In the genomic region with DNA sequence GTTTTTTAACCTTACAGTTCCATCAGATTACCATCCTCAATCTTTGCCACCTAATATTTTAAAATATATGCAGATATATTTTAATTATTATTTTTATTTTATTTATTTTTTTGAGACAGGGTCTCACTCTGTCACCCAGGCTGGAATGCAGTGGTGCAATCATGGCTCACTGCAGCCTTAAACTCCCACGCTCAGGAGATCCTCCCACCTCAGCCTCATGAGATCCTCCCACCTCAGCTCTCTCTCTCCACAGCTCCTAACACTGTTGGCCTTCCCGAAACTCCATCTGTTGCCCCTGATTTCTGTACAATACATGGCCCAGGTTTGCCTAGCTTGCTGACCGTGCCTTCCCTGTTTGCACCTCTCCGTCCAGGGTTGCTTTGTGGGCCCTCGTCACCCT, we compare ENCODE assay signal across 12 cellular contexts. TPM values are rescaled to one million over a fixed set of nuclear protein-coding genes. Genes with fewer than 3 reads are reported as not detected.
DNase-seq lines count a peak whose midpoint lies in the region; ATAC-seq and TF ChIP-seq lines count a peak whose summit lies in the region.
"Had no signal": no experiment of that assay in that cellular context is flagged by ENCODE, and none has a peak within 500 bp of the region (broad histone marks: within the 10 kb centered on the region; RNA-seq: fewer than 3 reads in every experiment).

No MANE protein-coding gene starts in this region.

- H3K4me1 ChIP-seq in HEK293 (ENCODE audit: control insufficient read depth, insufficient read depth, low read length) (no peaks in the 10 kb centered on the region), testis (no peaks in the 10 kb centered on the region)

- POLR2A ChIA-PET in HEK293 (lab: Yijun Ruan, JAX): interaction anchor here (1.3 kb wide), 1 partner anchor 30 kb away, joined by 4 read pairs; no protein-coding TSS in a partner anchor

- DNase-seq in NB4 (ENCODE audit: low read depth) (peak; percentile 27), fibroblast of pulmonary artery (ENCODE audit: low read depth) (peak; percentile 38), testis (peak; percentile 24), foreskin fibroblast (no peak)
- DNase-seq: ACHN; Caco-2; CD4-positive, alpha-beta T cell; GM23248 had no signal

- H3K9me3 ChIP-seq in HEK293 (ENCODE audit: control insufficient read depth, insufficient read depth, low read depth, low read length) (no peaks in the 10 kb centered on the region), testis (no peaks in the 10 kb centered on the region)
- H3K9me3 ChIP-seq: Caco-2, HAP-1 had no signal

- no peaks in the 10 kb centered on the region for H3K27me3 ChIP-seq in testis

- CTCF ChIA-PET in HEK293 (lab: Yijun Ruan, JAX): interaction anchor here (0.8 to 1.8 kb wide), 2 partner anchors 119 to 204 kb away, joined by 3 to 7 read pairs; no protein-coding TSS in a partner anchor

- TF ChIP-seq POLR2A in NB4 (IDR thresholded peaks at IDR 0.05; ENCODE audit: extremely low read depth, insufficient read length): no peak
- no peak for TF ChIP-seq POLR2A in testis (IDR thresholded peaks at IDR 0.05)

- no peak overlapping the region for H3K4me3 ChIP-seq in HEK293 (ENCODE audit: low read depth, low read length)
- no peak overlapping the region for H3K4me3 ChIP-seq in NB4 (ENCODE audit: low read depth, low read length)
- H3K4me3 ChIP-seq in fibroblast of pulmonary artery (replicated peaks; ENCODE audit: low read depth, low read length): no peak overlapping the region
- H3K4me3 ChIP-seq in testis: no peak overlapping the region
- H3K4me3 ChIP-seq in foreskin fibroblast (ENCODE audit: low read depth in 1 of 2, low read length in 2 of 2): no peak overlapping the region
- H3K4me3 ChIP-seq: GM23248, HAP-1 had no signal

- H3K27ac ChIP-seq in HEK293 (ENCODE audit: extremely low read depth, low read depth, low read length) (no peak overlapping the region), testis (no peak overlapping the region)
- H3K27ac ChIP-seq: C4-2B, GM23248 had no signal

- intact Hi-C loops in testis (cut with DNase I; ENCODE audit: low total_unique reads): no loop called here

- ATAC-seq in HG02588 (IDR thresholded peaks at IDR 0.05; ENCODE audit: unreplicated experiment): no peak

- 58 to 74% methylated on average over 5 of the region's 5 CpGs for WGBS in testis, 2 donors

- TF ChIP-seq CTCF in HEK293 (tag by site-specific recombination; IDR thresholded peaks at IDR 0.05) (no peak), NB4 (IDR thresholded peaks at IDR 0.05; ENCODE audit: low read depth, low read length) (no peak), fibroblast of pulmonary artery (IDR thresholded peaks at IDR 0.05; ENCODE audit: low read length, missing control alignments) (no peak), testis (IDR thresholded peaks at IDR 0.05) (no peak), foreskin fibroblast (IDR thresholded peaks at IDR 0.05; ENCODE audit: low read depth, low read length) (no peak)

- H3K36me3 ChIP-seq in HEK293 (ENCODE audit: control insufficient read depth in 2 of 2, insufficient read depth in 1 of 2, low read length in 2 of 2): no peaks in the 10 kb centered on the region
- H3K36me3 ChIP-seq in testis (ENCODE audit: low read depth, missing control alignments): no peaks in the 10 kb centered on the region
- H3K36me3 ChIP-seq: HAP-1 had no signal

TF ChIP-seq in HEK293, 187 proteins besides CTCF, POLR2A, EP300 and RAD21:
- TF ChIP-seq ZNF510 (tag by site-specific recombination; IDR thresholded peaks at IDR 0.05; ENCODE audit: insufficient replicate concordance) (no peak), ZNF654 (tag by site-specific recombination; IDR thresholded peaks at IDR 0.05; ENCODE audit: low read depth) (no peak), ZBTB8A (tag by site-specific recombination; IDR thresholded peaks at IDR 0.05) (no peak), ZFHX2 (tag by site-specific recombination; conservative IDR thresholded peaks at IDR 0.05) (peak; percentile 81), EGR2 (tag by site-specific recombination; IDR thresholded peaks at IDR 0.05; ENCODE audit: low read depth) (peak; percentile 74; the same call in 1 of the 2 replicates)
TF ChIP-seq in HEK293: peak in this region for 2.

RNA-seq across cellular contexts. Expression of a gene that starts 4.4 kb away (rescaled TPM):
- total RNA-seq in testis: 10 to 100 TPM; 61.0 to 84.7 TPM
- 45.1 TPM for polyA plus RNA-seq in testis (ENCODE audit: insufficient read depth, low read depth, low replicate concordance)

Comparison
In these comparisons a context has a peak if more than half of its experiments do, and no peak if none do; other contexts are left out.
1. DNase-seq: peak in NB4 (single experiment), fibroblast of pulmonary artery (single experiment) and testis (single experiment); none in foreskin fibroblast (0 of 2).